In genomic region chr6:47484616-47485015, GRCh38 we compare ENCODE assay signal across 11 cellular contexts. TPM values are rescaled to one million over a fixed set of nuclear protein-coding genes. Genes with fewer than 3 reads are reported as not detected.
DNase-seq lines count a peak whose midpoint lies in the region; ATAC-seq and TF ChIP-seq lines count a peak whose summit lies in the region.
"Had no signal": no experiment of that assay in that cellular context is flagged by ENCODE, and none has a peak within 500 bp of the region (broad histone marks: within the 10 kb centered on the region; RNA-seq: fewer than 3 reads in every experiment).

No MANE protein-coding gene starts in this region.

- H3K36me3 ChIP-seq in ACC112 (ENCODE audit: insufficient read depth, low read length) (no peaks in the 10 kb centered on the region), kidney epithelial cell (ENCODE audit: control insufficient read depth, insufficient read depth, low read length) (no peaks in the 10 kb centered on the region), left ventricle myocardium inferior (no peaks in the 10 kb centered on the region)

- H3K36me3 Mint-ChIP-seq in HFFc6 (ENCODE audit: low read depth), result no peaks in the 10 kb centered on the region
- no peaks in the 10 kb centered on the region for H3K36me3 Mint-ChIP-seq in activated T-helper 2 cell treated with anti-CD3 and anti-CD28 coated beads, Interferon-gamma antibody, Interleukin-2, Interleukin-4, amounts not matched to agents 10 μg/mL and 5 μg/mL and 100 μg/mL, durations not matched to agents 14 hours and 24 hours and 36 hours (ENCODE audit: low read depth)
- H3K36me3 Mint-ChIP-seq: CD4-positive, CD25-positive, alpha-beta regulatory T cell had no signal

- no peak for ATAC-seq in HG02884 (IDR thresholded peaks at IDR 0.05; ENCODE audit: unreplicated experiment)

- H3K27me3 ChIP-seq in ACC112 (ENCODE audit: insufficient read depth, low read length) (no peaks in the 10 kb centered on the region), kidney epithelial cell (ENCODE audit: control insufficient read depth, insufficient read depth, low read length) (no peaks in the 10 kb centered on the region), left ventricle myocardium inferior (ENCODE audit: low read depth) (no peaks in the 10 kb centered on the region)

- H3K9me3 ChIP-seq in left ventricle myocardium inferior (replicated peaks), result no peaks in the 10 kb centered on the region

- peak overlapping the region; percentile 63 for H3K4me3 ChIP-seq in ACC112 (ENCODE audit: low read depth, low read length)
- no peak overlapping the region for H3K4me3 ChIP-seq in astrocyte of the cerebellum (ENCODE audit: low read depth, low read length)
- H3K4me3 ChIP-seq in kidney epithelial cell (ENCODE audit: low read depth, low read length), result no peak overlapping the region
- H3K4me3 ChIP-seq in left ventricle myocardium inferior, result no peak overlapping the region

- intact Hi-C loops in activated T-helper 2 cell treated with anti-CD3 and anti-CD28 coated beads, Interferon-gamma antibody, Interleukin-2, Interleukin-4, amounts not matched to agents 10 μg/mL and 5 μg/mL and 100 μg/mL, durations not matched to agents 14 hours and 24 hours and 36 hours (cut with micrococcal nuclease), result no loop called here
- intact Hi-C loops in left ventricle myocardium inferior (cut with micrococcal nuclease), result no loop called here

- in situ Hi-C loops in astrocyte of the cerebellum (cut with HindIII; ENCODE audit: low sequenced_read_pairs), result no loop called here

- no peaks in the 10 kb centered on the region for H3K9me3 Mint-ChIP-seq in HFFc6
- H3K9me3 Mint-ChIP-seq in activated T-helper 2 cell treated with anti-CD3 and anti-CD28 coated beads, Interferon-gamma antibody, Interleukin-2, Interleukin-4, amounts not matched to agents 10 μg/mL and 5 μg/mL and 100 μg/mL, durations not matched to agents 14 hours and 24 hours and 36 hours, result no peaks in the 10 kb centered on the region
- H3K9me3 Mint-ChIP-seq: CD4-positive, CD25-positive, alpha-beta regulatory T cell had no signal

- peak overlapping the region; percentile 85 for H3K27ac Mint-ChIP-seq in HFFc6
- H3K27ac Mint-ChIP-seq in activated T-helper 2 cell treated with anti-CD3 and anti-CD28 coated beads, Interferon-gamma antibody, Interleukin-2, Interleukin-4, amounts not matched to agents 10 μg/mL and 5 μg/mL and 100 μg/mL, durations not matched to agents 14 hours and 24 hours and 36 hours, result no peak overlapping the region

- peaks cover 60% of the 10 kb centered on the region for H3K4me1 Mint-ChIP-seq in HFFc6 (ENCODE audit: low read depth)
- peaks cover 38% of the 10 kb centered on the region for H3K4me1 Mint-ChIP-seq in activated T-helper 2 cell treated with anti-CD3 and anti-CD28 coated beads, Interferon-gamma antibody, Interleukin-2, Interleukin-4, amounts not matched to agents 10 μg/mL and 5 μg/mL and 100 μg/mL, durations not matched to agents 14 hours and 24 hours and 36 hours (ENCODE audit: low read depth)

- H3K27ac ChIP-seq in ACC112 (ENCODE audit: low read depth, low read length) (peak overlapping the region; percentile 96), left ventricle myocardium inferior (replicated peaks) (no peak overlapping the region)

- TF ChIP-seq CTCF in HFFc6 (IDR thresholded peaks at IDR 0.05) (no peak), astrocyte of the cerebellum (IDR thresholded peaks at IDR 0.05; ENCODE audit: low read depth, low read length, missing control alignments) (no peak), kidney epithelial cell (IDR thresholded peaks at IDR 0.05; ENCODE audit: insufficient read depth, low read length, poor library complexity, severe bottlenecking) (no peak), left ventricle myocardium inferior (IDR thresholded peaks at IDR 0.05; ENCODE audit: borderline replicate concordance) (no peak)

- H3K27me3 Mint-ChIP-seq in HFFc6 (ENCODE audit: insufficient read depth), result no peaks in the 10 kb centered on the region
- H3K27me3 Mint-ChIP-seq in activated T-helper 2 cell treated with anti-CD3 and anti-CD28 coated beads, Interferon-gamma antibody, Interleukin-2, Interleukin-4, amounts not matched to agents 10 μg/mL and 5 μg/mL and 100 μg/mL, durations not matched to agents 14 hours and 24 hours and 36 hours (ENCODE audit: low read depth), result no peaks in the 10 kb centered on the region
- H3K27me3 Mint-ChIP-seq: CD4-positive, CD25-positive, alpha-beta regulatory T cell had no signal

- peak overlapping the region; percentile 78 for H3K4me3 Mint-ChIP-seq in HFFc6
- H3K4me3 Mint-ChIP-seq in activated T-helper 2 cell treated with anti-CD3 and anti-CD28 coated beads, Interferon-gamma antibody, Interleukin-2, Interleukin-4, amounts not matched to agents 10 μg/mL and 5 μg/mL and 100 μg/mL, durations not matched to agents 14 hours and 24 hours and 36 hours (ENCODE audit: low read depth), result no peak overlapping the region

- H3K79me2 ChIP-seq in ACC112 (ENCODE audit: control insufficient read depth, insufficient read depth, low read length, unreplicated experiment), result peaks cover 73% of the 10 kb centered on the region

- peak; percentile 82 for DNase-seq in HFFc6
- peak; percentile 90 for DNase-seq in astrocyte of the cerebellum (ENCODE audit: low read depth)
- peak; percentile 96 for DNase-seq in kidney epithelial cell (ENCODE audit: low read depth)
- DNase-seq in activated T-helper 2 cell treated with anti-CD3 and anti-CD28 coated beads, Interferon-gamma antibody, Interleukin-2, Interleukin-4, amounts not matched to agents 10 μg/mL and 5 μg/mL and 100 μg/mL, durations not matched to agents 14 hours and 24 hours and 36 hours (ENCODE audit: low spot score), result no peak
- DNase-seq in foreskin melanocyte, result no peak
- DNase-seq in left ventricle myocardium inferior, result no peak
- DNase-seq: CD4-positive, CD25-positive, alpha-beta regulatory T cell; NCI-H774; stimulated activated naive CD4-positive, alpha-beta T cell treated with Interleukin-2 at 50 U/mL for 16 hours had no signal

- H2AFZ ChIP-seq in ACC112 (ENCODE audit: low read length, unreplicated experiment), result no peak overlapping the region

- peaks cover 50% of the 10 kb centered on the region for H3K4me1 ChIP-seq in ACC112 (ENCODE audit: control insufficient read depth, insufficient read depth, low read length, unreplicated experiment)
- peaks cover 38% of the 10 kb centered on the region for H3K4me1 ChIP-seq in left ventricle myocardium inferior

RNA-seq across cellular contexts. Expression of gene CD2AP, which starts 7.0 kb away (rescaled TPM):
- 10 to 100 TPM; 18.1 to 23.0 (median 20.9) TPM for total RNA-seq in HFFc6 (2021; fragmentation: NEBNext Ultra II Directional; extraction: Animal tissue kit (Norgen Biotek cat#: 25700))
- total RNA-seq in kidney epithelial cell, result 43.3 and 47.8 TPM in 2 replicates
- 26.0 and 29.1 TPM in 2 replicates for total RNA-seq in activated T-helper 2 cell treated with anti-CD3 and anti-CD28 coated beads, Interferon-gamma antibody, Interleukin-2, Interleukin-4, amounts not matched to agents 10 μg/mL and 5 μg/mL and 100 μg/mL, durations not matched to agents 14 hours and 24 hours and 36 hours
- total RNA-seq in left ventricle myocardium inferior, result 9.9 TPM

Comparison
In these comparisons a context has a peak if more than half of its experiments do, and no peak if none do; other contexts are left out.
1. DNase-seq: peak in HFFc6 (single experiment), astrocyte of the cerebellum (single experiment) and kidney epithelial cell (single experiment); none in activated T-helper 2 cell treated with anti-CD3 and anti-CD28 coated beads, Interferon-gamma antibody, Interleukin-2, Interleukin-4, amounts not matched to agents 10 μg/mL and 5 μg/mL and 100 μg/mL, durations not matched to agents 14 hours and 24 hours and 36 hours (single experiment), foreskin melanocyte (single experiment) and left ventricle myocardium inferior (single experiment).